ENCODE assay signal across 1 cellular context in the genomic region with DNA sequence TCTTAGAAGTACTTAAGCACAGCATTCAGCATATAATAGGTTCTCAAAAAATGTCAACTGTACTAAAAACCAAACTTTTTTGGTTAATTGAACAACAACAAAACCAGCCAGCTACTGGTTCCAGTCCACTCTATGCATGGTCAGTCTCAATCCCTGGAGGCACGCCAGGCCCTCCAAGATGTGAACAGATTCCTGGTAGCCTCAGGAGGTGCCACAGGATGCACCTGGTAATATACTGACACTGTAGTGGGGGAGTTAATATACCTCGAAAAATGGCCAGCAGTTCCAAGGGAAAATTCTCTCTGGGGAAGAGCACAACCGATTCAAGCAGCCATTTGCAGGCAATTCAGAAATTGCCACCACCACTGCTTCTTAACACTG.
TF ChIP-seq lines count a peak whose summit lies in the region.

No MANE protein-coding gene starts in this region.

TF ChIP-seq in HepG2, 621 proteins besides CTCF, POLR2A, EP300 and RAD21 (continued from another document):
- TF ChIP-seq, protein P1, sequence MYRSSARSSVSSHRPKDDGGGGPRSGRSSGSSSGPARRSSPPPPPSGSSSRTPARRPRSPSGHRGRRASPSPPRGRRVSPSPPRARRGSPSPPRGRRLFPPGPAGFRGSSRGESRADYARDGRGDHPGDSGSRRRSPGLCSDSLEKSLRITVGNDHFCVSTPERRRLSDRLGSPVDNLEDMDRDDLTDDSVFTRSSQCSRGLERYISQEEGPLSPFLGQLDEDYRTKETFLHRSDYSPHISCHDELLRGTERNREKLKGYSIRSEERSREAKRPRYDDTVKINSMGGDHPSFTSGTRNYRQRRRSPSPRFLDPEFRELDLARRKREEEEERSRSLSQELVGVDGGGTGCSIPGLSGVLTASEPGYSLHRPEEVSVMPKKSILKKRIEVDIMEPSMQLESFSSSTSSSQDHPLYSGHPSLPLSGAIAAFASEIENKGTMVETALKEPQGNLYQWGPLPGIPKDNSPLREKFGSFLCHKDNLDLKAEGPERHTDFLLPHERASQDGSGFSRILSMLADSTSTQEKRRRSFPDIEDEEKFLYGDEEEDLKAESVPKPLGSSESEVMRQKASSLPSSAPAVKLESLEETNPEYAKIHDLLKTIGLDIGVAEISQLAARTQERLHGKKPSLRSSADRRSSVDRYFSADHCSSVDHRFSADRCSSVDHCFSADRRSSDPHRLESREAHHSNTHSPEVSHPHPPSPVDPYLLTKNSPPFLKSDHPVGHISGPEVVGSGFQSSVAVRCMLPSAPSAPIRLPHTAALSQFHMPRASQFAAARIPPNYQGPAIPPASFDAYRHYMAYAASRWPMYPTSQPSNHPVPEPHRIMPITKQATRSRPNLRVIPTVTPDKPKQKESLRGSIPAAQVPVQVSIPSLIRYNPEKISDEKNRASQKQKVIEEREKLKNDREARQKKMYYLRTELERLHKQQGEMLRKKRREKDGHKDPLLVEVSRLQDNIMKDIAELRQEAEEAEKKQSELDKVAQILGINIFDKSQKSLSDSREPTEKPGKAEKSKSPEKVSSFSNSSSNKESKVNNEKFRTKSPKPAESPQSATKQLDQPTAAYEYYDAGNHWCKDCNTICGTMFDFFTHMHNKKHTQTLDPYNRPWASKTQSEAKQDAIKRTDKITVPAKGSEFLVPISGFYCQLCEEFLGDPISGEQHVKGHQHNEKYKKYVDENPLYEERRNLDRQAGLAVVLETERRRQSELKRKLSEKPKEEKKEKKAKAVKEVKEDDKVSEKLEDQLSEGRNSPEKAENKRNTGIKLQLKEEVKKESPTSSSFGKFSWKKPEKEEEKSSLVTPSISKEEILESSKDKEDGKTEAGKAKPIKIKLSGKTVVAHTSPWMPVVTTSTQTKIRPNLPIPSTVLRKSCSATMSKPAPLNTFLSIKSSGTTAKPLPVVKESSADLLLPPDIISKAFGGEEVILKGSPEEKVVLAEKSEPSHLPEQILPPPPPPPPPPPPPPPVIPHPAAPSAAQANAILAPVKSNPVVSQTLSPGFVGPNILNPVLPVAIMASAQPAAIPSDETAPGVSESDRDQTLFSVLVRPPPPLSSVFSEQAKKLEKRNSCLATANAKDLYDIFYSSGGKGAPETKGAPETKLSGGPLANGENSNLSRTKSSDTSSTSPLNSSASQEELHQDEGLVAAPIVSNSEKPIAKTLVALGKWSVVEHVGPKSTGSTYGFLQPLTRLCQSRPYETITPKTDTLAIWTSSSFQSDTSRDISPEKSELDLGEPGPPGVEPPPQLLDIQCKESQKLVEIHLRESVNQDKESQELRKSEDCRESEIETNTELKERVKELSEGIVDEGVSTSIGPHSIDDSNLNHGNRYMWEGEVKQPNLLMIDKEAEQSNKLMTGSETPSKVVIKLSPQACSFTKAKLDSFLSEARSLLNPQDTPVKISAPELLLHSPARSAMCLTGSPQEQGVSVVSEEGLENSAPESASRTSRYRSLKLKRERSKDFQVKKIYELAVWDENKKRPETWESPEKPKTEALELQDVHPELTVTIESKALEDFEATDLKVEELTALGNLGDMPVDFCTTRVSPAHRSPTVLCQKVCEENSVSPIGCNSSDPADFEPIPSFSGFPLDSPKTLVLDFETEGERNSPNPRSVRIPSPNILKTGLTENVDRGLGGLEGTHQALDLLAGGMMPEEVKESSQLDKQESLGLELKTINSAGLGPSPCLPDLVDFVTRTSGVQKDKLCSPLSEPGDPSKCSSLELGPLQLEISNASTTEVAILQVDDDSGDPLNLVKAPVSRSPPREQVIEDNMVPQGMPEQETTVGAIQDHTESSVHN (CRISPR knock-in tag; IDR thresholded peaks at IDR 0.05): no peak
- TF ChIP-seq AKAP8 (CRISPR knock-in tag; IDR thresholded peaks at IDR 0.05) (peak; percentile 30; the same call in 1 of the 2 replicates), ZNF761 (CRISPR knock-in tag; conservative IDR thresholded peaks at IDR 0.05) (no peak), ZSCAN22 (CRISPR knock-in tag; IDR thresholded peaks at IDR 0.05) (no peak)
- TF ChIP-seq, protein P2, sequence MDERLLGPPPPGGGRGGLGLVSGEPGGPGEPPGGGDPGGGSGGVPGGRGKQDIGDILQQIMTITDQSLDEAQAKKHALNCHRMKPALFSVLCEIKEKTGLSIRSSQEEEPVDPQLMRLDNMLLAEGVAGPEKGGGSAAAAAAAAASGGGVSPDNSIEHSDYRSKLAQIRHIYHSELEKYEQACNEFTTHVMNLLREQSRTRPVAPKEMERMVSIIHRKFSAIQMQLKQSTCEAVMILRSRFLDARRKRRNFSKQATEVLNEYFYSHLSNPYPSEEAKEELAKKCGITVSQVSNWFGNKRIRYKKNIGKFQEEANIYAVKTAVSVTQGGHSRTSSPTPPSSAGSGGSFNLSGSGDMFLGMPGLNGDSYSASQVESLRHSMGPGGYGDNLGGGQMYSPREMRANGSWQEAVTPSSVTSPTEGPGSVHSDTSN (CRISPR knock-in tag; IDR thresholded peaks at IDR 0.05): no peak
TF ChIP-seq in HepG2: peak in this region for 5.
